ENCODE assay signal across 12 cellular contexts in genomic region chr1:155697046-155697445, GRCh38. TPM values are rescaled to one million over a fixed set of nuclear protein-coding genes. Genes with fewer than 3 reads are reported as not detected.
A peak's percentile ranks its signal among the peaks of the same experiment; 100 is the strongest.
DNase-seq lines count a peak whose midpoint lies in the region; TF ChIP-seq lines count a peak whose summit lies in the region.
"Had no signal": no experiment of that assay in that cellular context is flagged by ENCODE, and none has a peak within 500 bp of the region (broad histone marks: within the 10 kb centered on the region; RNA-seq: fewer than 3 reads in every experiment).

No MANE protein-coding gene starts in this region.

- WGBS in H9 (ENCODE audit: extremely low coverage, insufficient read length, low lambda C conversion rate), result no CpG with 5 or more reads among the region's 10 CpGs

- TF ChIP-seq CTCF in H9 (conservative IDR thresholded peaks at IDR 0.05), result no peak
- no peak for TF ChIP-seq CTCF in MM.1S (IDR thresholded peaks at IDR 0.05; ENCODE audit: low read length)
- no peak for TF ChIP-seq CTCF in nephron (IDR thresholded peaks at IDR 0.05; ENCODE audit: unreplicated experiment in 3 of 3)

- H3K4me1 ChIP-seq in H9 (ENCODE audit: insufficient read depth, low read length) (0 out of 2 replicates have a peak, but pooled peaks cover 3% of the 10 kb centered on the region), MM.1S (ENCODE audit: low read length) (peaks cover 8% of the 10 kb centered on the region)
- peaks cover 44% of the 10 kb centered on the region for H3K4me1 ChIP-seq in CD4-positive, alpha-beta memory T cell (ENCODE audit: insufficient read depth, low read length)

- H2AFZ ChIP-seq in H9 (ENCODE audit: low read length), result no peak overlapping the region
- no peak overlapping the region for H2AFZ ChIP-seq in MM.1S (ENCODE audit: low read length)

- DNase-seq in H9, result no peak
- peak; percentile 2 for DNase-seq in MM.1S
- no peak for DNase-seq in ureter (ENCODE audit: low spot score)
- DNase-seq in cerebellar cortex (ENCODE audit: low spot score), result no peak
- DNase-seq in CD4-positive, alpha-beta memory T cell, result no peak
- DNase-seq: CD8-positive, alpha-beta memory T cell; DMS53; GF-D8; IMR-90 had no signal

- no peak overlapping the region for H3K9ac ChIP-seq in H9 (ENCODE audit: extremely low read depth, insufficient read length, low read length)
- no peak overlapping the region for H3K9ac ChIP-seq in MM.1S (ENCODE audit: low read length)

- H3K9me3 ChIP-seq in H9 (ENCODE audit: control insufficient read depth, low read depth, low read length) (no peaks in the 10 kb centered on the region), MM.1S (replicated peaks; ENCODE audit: insufficient read depth, low read length) (no peaks in the 10 kb centered on the region)
- no peaks in the 10 kb centered on the region for H3K9me3 ChIP-seq in CD4-positive, alpha-beta memory T cell (ENCODE audit: control insufficient read depth in 1 of 2, low read length in 2 of 2)
- H3K9me3 ChIP-seq: A549 had no signal

- H3K27ac ChIP-seq in H9 (ENCODE audit: insufficient read length, low read depth, low read length) (no peak overlapping the region), MM.1S (ENCODE audit: low read length) (no peak overlapping the region)
- no peak overlapping the region for H3K27ac ChIP-seq in CD4-positive, alpha-beta memory T cell (ENCODE audit: low read depth, low read length)
- H3K27ac ChIP-seq: A549 had no signal

- H3K4ac ChIP-seq in H9 (ENCODE audit: low read depth, low read length), result no peak overlapping the region

- H3K36me3 ChIP-seq in MM.1S (replicated peaks; ENCODE audit: insufficient read depth, low read length), result peaks cover 20% of the 10 kb centered on the region
- no peaks in the 10 kb centered on the region for H3K36me3 ChIP-seq in CD4-positive, alpha-beta memory T cell (ENCODE audit: insufficient read depth, low read length)

- no peak overlapping the region for H3K14ac ChIP-seq in H9 (ENCODE audit: insufficient read depth, low read length)

- H3K9me3 Mint-ChIP-seq in H9 (peaks cover 22 to 29% of the 10 kb centered on the region in 2 experiments), nephron (peaks cover 18% of the 10 kb centered on the region)
- peaks cover 0 to 2% (median 0%) of the 10 kb centered on the region in 8 donors for H3K9me3 Mint-ChIP-seq in CD4-positive, alpha-beta memory T cell
- H3K9me3 Mint-ChIP-seq: CD8-positive, alpha-beta memory T cell had no signal

- H3K9me2 ChIP-seq in MM.1S (replicated peaks; ENCODE audit: insufficient read depth, low read length), result no peaks in the 10 kb centered on the region

- POLR2A ChIA-PET in CD4-positive, alpha-beta memory T cell (lab: Charles Lee; ENCODE audit: partially characterized antibody), result no interaction called here

- H3K27me3 ChIP-seq in H9 (ENCODE audit: insufficient read depth, low read length) (no peaks in the 10 kb centered on the region), MM.1S (replicated peaks; ENCODE audit: insufficient read depth, low read length) (no peaks in the 10 kb centered on the region)
- no peaks in the 10 kb centered on the region for H3K27me3 ChIP-seq in CD4-positive, alpha-beta memory T cell (ENCODE audit: insufficient read depth, low read length)

- peaks cover 35 to 41% of the 10 kb centered on the region in 2 experiments for H3K4me1 Mint-ChIP-seq in H9
- H3K4me1 Mint-ChIP-seq in nephron, result peaks cover 10% of the 10 kb centered on the region
- H3K4me1 Mint-ChIP-seq in CD4-positive, alpha-beta memory T cell, result peaks cover 40 to 78% (median 58%) of the 10 kb centered on the region in 4 donors

- peaks cover 51 to 56% (median 54%) of the 10 kb centered on the region in 3 experiments for H3K36me3 Mint-ChIP-seq in H9 (ENCODE audit: insufficient read depth in 1 of 3, low read depth in 3 of 3)
- peaks cover 75% of the 10 kb centered on the region for H3K36me3 Mint-ChIP-seq in nephron (ENCODE audit: low read depth)
- peaks cover 9 to 11% of the 10 kb centered on the region in 2 donors for H3K36me3 Mint-ChIP-seq in CD4-positive, alpha-beta memory T cell

- H3T11ph ChIP-seq in H9 (ENCODE audit: low read length), result no peak overlapping the region

- H2AK5ac ChIP-seq in H9 (ENCODE audit: insufficient read length, low read length), result no peak overlapping the region

- H3K79me1 ChIP-seq in H9 (ENCODE audit: insufficient read depth, low read depth, low read length, poor library complexity, severe bottlenecking), result peaks cover 6% of the 10 kb centered on the region

- no peak overlapping the region for H4K91ac ChIP-seq in H9 (ENCODE audit: insufficient read length, low read depth, low read length)

- H3K56ac ChIP-seq in H9 (ENCODE audit: insufficient read length, low read depth, low read length), result no peak overlapping the region

- no peaks in the 10 kb centered on the region for H3K27me3 Mint-ChIP-seq in H9 (ENCODE audit: low read depth)
- no peaks in the 10 kb centered on the region for H3K27me3 Mint-ChIP-seq in nephron (ENCODE audit: low read depth)
- H3K27me3 Mint-ChIP-seq in CD4-positive, alpha-beta memory T cell, result no peaks in the 10 kb centered on the region
- H3K27me3 Mint-ChIP-seq: CD8-positive, alpha-beta memory T cell had no signal

- H2BK120ac ChIP-seq in H9 (ENCODE audit: low read depth, low read length, poor library complexity, severe bottlenecking), result no peak overlapping the region

- H4K8ac ChIP-seq in H9 (replicated peaks; ENCODE audit: insufficient read length, low read depth, low read length), result no peak overlapping the region

- no peaks in the 10 kb centered on the region for H4K20me1 ChIP-seq in H9 (ENCODE audit: control insufficient read depth, insufficient read depth, insufficient read length)
- peaks cover 10% of the 10 kb centered on the region; the same call in 1 of the 2 replicates for H4K20me1 ChIP-seq in MM.1S (ENCODE audit: insufficient read depth, low read length)

- H3K4me2 ChIP-seq in H9 (ENCODE audit: insufficient read depth, insufficient read length, low read length) (peak overlapping the region; percentile 8), MM.1S (ENCODE audit: low read depth, low read length) (no peak overlapping the region)
- H3K4me2 ChIP-seq: A549 had no signal

- no peak overlapping the region for H2BK5ac ChIP-seq in H9 (ENCODE audit: insufficient read length, low read length)

- CTCF ChIA-PET in CD4-positive, alpha-beta memory T cell (lab: Charles Lee; ENCODE audit: partially characterized antibody), result no interaction called here

- intact Hi-C loops in CD4-positive, alpha-beta memory T cell (cut with micrococcal nuclease), result no loop called here

- H3K23me2 ChIP-seq in H9 (ENCODE audit: insufficient read length, low read depth, low read length, poor library complexity, severe bottlenecking), result no peaks in the 10 kb centered on the region

- H2BK15ac ChIP-seq in H9 (ENCODE audit: low read depth, low read length), result no peak overlapping the region; the same call in 1 of the 2 replicates

- H3K23ac ChIP-seq in H9 (ENCODE audit: insufficient read length, low read depth, low read length), result no peak overlapping the region

- no peak overlapping the region for H2BK20ac ChIP-seq in H9 (ENCODE audit: low read depth, low read length, poor library complexity, severe bottlenecking)

- no peak overlapping the region for H3K4me3 Mint-ChIP-seq in H9
- peak overlapping the region in 2 of 3 experiments; percentile 48 to 53 for H3K4me3 Mint-ChIP-seq in nephron
- no peak overlapping the region for H3K4me3 Mint-ChIP-seq in CD4-positive, alpha-beta memory T cell
- H3K4me3 Mint-ChIP-seq: CD14-positive monocyte; CD8-positive, alpha-beta memory T cell had no signal

- no peak overlapping the region for H4K5ac ChIP-seq in H9 (ENCODE audit: insufficient read length, low read depth, low read length)

- peaks cover 8% of the 10 kb centered on the region; the same call in 1 of the 2 replicates for H3F3A ChIP-seq in MM.1S (ENCODE audit: insufficient read depth, low read length)

- H3K4me3 ChIP-seq in MM.1S (ENCODE audit: low read length), result no peak overlapping the region
- no peak overlapping the region for H3K4me3 ChIP-seq in CD4-positive, alpha-beta memory T cell (ENCODE audit: low read length in 2 of 2)
- H3K4me3 ChIP-seq: A549 had no signal

- H3K79me2 ChIP-seq in H9 (ENCODE audit: insufficient read depth, low read length) (peaks cover 20% of the 10 kb centered on the region; the same call in 1 of the 2 replicates), MM.1S (ENCODE audit: low read length) (peaks cover 61% of the 10 kb centered on the region)

- H2BK12ac ChIP-seq in H9 (ENCODE audit: insufficient read length, low read depth, low read length), result no peak overlapping the region

- H3K27ac Mint-ChIP-seq in H9, result peak overlapping the region in 1 of 3 experiments; percentile 39; a peak in 3 of 7 replicates
- H3K27ac Mint-ChIP-seq in nephron, result peak overlapping the region in 1 of 3 experiments; percentile 44
- H3K27ac Mint-ChIP-seq in CD4-positive, alpha-beta memory T cell, result no peak overlapping the region

- H3K18ac ChIP-seq in H9 (ENCODE audit: insufficient read length, low read depth, low read length), result no peak overlapping the region

RNA-seq across cellular contexts. Expression of gene DAP3, which starts 8.2 kb away (rescaled TPM):
- 113 and 114 TPM in 2 replicates for total RNA-seq in H9 (2021)
- 122 TPM for total RNA-seq in ureter
- 100 to 1,000 TPM; 126 to 136 TPM for total RNA-seq in CD4-positive, alpha-beta memory T cell
- 100 to 1,000 TPM; 102 to 177 TPM for polyA plus RNA-seq in CD4-positive, alpha-beta memory T cell

RNA-seq across cellular contexts. Expression of gene YY1AP1, which starts 8.5 kb away (rescaled TPM):
- 57.5 and 62.0 TPM in 2 replicates for total RNA-seq in H9 (2021)
- total RNA-seq in ureter, result 91.7 TPM
- 100 to 1,000 TPM in 1 of 2 experiments, 10 to 100 TPM in 1; 97.0 to 102 TPM for total RNA-seq in CD4-positive, alpha-beta memory T cell
- polyA plus RNA-seq in CD4-positive, alpha-beta memory T cell, result 10 to 100 TPM; 20.6 to 51.7 TPM

Comparison
In these comparisons a context has a peak if more than half of its experiments do, and no peak if none do; other contexts are left out.
1. H3K4me3 Mint-ChIP-seq: peak in nephron (2 of 3); none in H9 (0 of 2) and CD4-positive, alpha-beta memory T cell (0 of 8).